Comparison of ENCODE assay signal across 22 cellular contexts in the genomic region with DNA sequence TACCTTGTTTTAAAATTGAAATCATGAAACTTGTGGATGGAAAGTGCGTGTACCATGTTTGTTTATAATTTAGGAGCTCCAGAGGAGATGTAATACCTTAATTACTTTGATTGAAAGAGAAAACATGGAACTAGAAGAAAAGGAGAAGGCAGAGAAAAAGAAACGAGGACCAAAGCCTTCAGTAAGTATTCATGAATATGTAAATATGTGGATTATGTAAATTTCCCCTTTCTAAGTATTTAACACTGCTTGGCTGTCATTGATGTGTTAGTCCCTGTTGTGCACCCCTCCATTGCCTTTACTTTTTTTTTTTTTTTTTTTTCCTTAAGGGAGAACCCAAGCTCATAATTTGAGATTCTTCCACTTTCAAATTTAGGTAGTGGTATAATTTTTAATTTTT. TPM values are rescaled to one million over a fixed set of nuclear protein-coding genes. Genes with fewer than 3 reads are reported as not detected.
DNase-seq lines count a peak whose midpoint lies in the region; ATAC-seq, FAIRE-seq and TF ChIP-seq lines count a peak whose summit lies in the region.
"Had no signal": no experiment of that assay in that cellular context is flagged by ENCODE, and none has a peak within 500 bp of the region (broad histone marks: within the 10 kb centered on the region; RNA-seq: fewer than 3 reads in every experiment).

No MANE protein-coding gene starts in this region.

- H3K4me3 ChIP-seq in A673 (ENCODE audit: low read depth, low read length, poor library complexity, severe bottlenecking) = no peak overlapping the region
- H3K4me3 ChIP-seq in CD8-positive, alpha-beta memory T cell (ENCODE audit: low read length) = no peak overlapping the region
- H3K4me3 ChIP-seq: BLaER1 treated with 17β-estradiol and CSF1 and Interleukin-3, amounts not matched to agents 10 nM and 100 nM had no signal

- H3K4me1 Mint-ChIP-seq in activated T-cell treated with anti-CD3 and anti-CD28 coated beads, Interleukin-2, amount 50 U/mL, for 72 hours (ENCODE audit: low read depth) = peaks cover 12% of the 10 kb centered on the region
- peaks cover 6% of the 10 kb centered on the region for H3K4me1 Mint-ChIP-seq in T-helper 17 cell
- H3K4me1 Mint-ChIP-seq in CD8-positive, alpha-beta memory T cell = peaks cover 4 to 17% (median 15%) of the 10 kb centered on the region in 3 donors
- H3K4me1 Mint-ChIP-seq: CD14-positive monocyte had no signal

- peaks cover 78% of the 10 kb centered on the region for H3K36me3 ChIP-seq in A673 (ENCODE audit: insufficient read depth, low read length, poor library complexity, severe bottlenecking)
- peaks cover 37% of the 10 kb centered on the region for H3K36me3 ChIP-seq in CD8-positive, alpha-beta memory T cell (ENCODE audit: insufficient read depth, low read length)

- peak overlapping the region; percentile 60 for H3K27ac Mint-ChIP-seq in activated T-cell treated with anti-CD3 and anti-CD28 coated beads, Interleukin-2, amount 50 U/mL, for 72 hours
- peak overlapping the region; percentile 45 for H3K27ac Mint-ChIP-seq in T-helper 17 cell
- peak overlapping the region in 3 of 8 donors; percentile 17 to 54 (median 50) for H3K27ac Mint-ChIP-seq in CD8-positive, alpha-beta memory T cell

- POLR2A ChIA-PET in A673 (lab: Charles Lee; ENCODE audit: low non-redundant PET) = no interaction called here
- POLR2A ChIA-PET in CD8-positive, alpha-beta memory T cell (lab: Charles Lee) = interaction anchor here (0.6 kb wide), 1 partner anchor 1595 kb away, joined by 3 read pairs; no protein-coding TSS in a partner anchor

- H3K27me3 ChIP-seq in A673 (replicated peaks; ENCODE audit: insufficient read depth, low read depth, low read length, poor library complexity) = no peaks in the 10 kb centered on the region
- no peaks in the 10 kb centered on the region for H3K27me3 ChIP-seq in CD8-positive, alpha-beta memory T cell (ENCODE audit: insufficient read depth, low read length, poor library complexity, severe bottlenecking)
- H3K27me3 ChIP-seq: BE2C; BLaER1 treated with 17β-estradiol and CSF1 and Interleukin-3, amounts not matched to agents 10 nM and 100 nM had no signal

- H3K36me3 Mint-ChIP-seq in activated T-cell treated with anti-CD3 and anti-CD28 coated beads, Interleukin-2, amount 50 U/mL, for 72 hours (ENCODE audit: insufficient read depth in 2 of 2) = peaks cover 6 to 35% of the 10 kb centered on the region in 2 donors
- H3K36me3 Mint-ChIP-seq in T-helper 17 cell (ENCODE audit: low read depth) = peaks cover 12% of the 10 kb centered on the region
- H3K36me3 Mint-ChIP-seq in CD8-positive, alpha-beta memory T cell = peaks cover 0 to 84% (median 32%) of the 10 kb centered on the region in 3 donors

- H3K9me3 ChIP-seq in A673 (ENCODE audit: low read depth, low read length, poor library complexity, severe bottlenecking) = no peaks in the 10 kb centered on the region
- no peaks in the 10 kb centered on the region for H3K9me3 ChIP-seq in T-helper 17 cell (ENCODE audit: control insufficient read depth, low read length, poor library complexity, severe bottlenecking)
- H3K9me3 ChIP-seq in CD8-positive, alpha-beta memory T cell (ENCODE audit: low read length) = no peaks in the 10 kb centered on the region
- H3K9me3 ChIP-seq: BE2C; BLaER1 treated with 17β-estradiol and CSF1 and Interleukin-3, amounts not matched to agents 10 nM and 100 nM; Caco-2 had no signal

- BruUV-seq in A673 (replicated peaks; lab: Mats Ljungman, UMichigan) = no TSS peak

- intact Hi-C loops in A673 (cut with micrococcal nuclease; ENCODE audit: unreplicated experiment) = no loop called here

- no peak overlapping the region for H3K27ac ChIP-seq in A673 (ENCODE audit: low read depth, low read length, poor library complexity, severe bottlenecking)
- no peak overlapping the region for H3K27ac ChIP-seq in CD8-positive, alpha-beta memory T cell (ENCODE audit: low read depth, low read length)
- H3K27ac ChIP-seq: BLaER1 treated with 17β-estradiol and CSF1 and Interleukin-3, amounts not matched to agents 10 nM and 100 nM had no signal

- ATAC-seq in activated T-cell treated with anti-CD3 and anti-CD28 coated beads, Interleukin-2, amount 50 U/mL, for 72 hours (replicated peaks in 1 of 2) = no peak
- no peak for ATAC-seq in T-helper 17 cell
- ATAC-seq in HG03521 (IDR thresholded peaks at IDR 0.05; ENCODE audit: unreplicated experiment) = no peak

- H3K4me3 Mint-ChIP-seq in activated T-cell treated with anti-CD3 and anti-CD28 coated beads, Interleukin-2, amount 50 U/mL, for 72 hours = no peak overlapping the region
- no peak overlapping the region for H3K4me3 Mint-ChIP-seq in T-helper 17 cell
- no peak overlapping the region for H3K4me3 Mint-ChIP-seq in CD8-positive, alpha-beta memory T cell
- H3K4me3 Mint-ChIP-seq: CD14-positive monocyte; CD4-positive, alpha-beta memory T cell had no signal

- CTCF ChIA-PET in A673 (lab: Charles Lee) = no interaction called here
- CTCF ChIA-PET in CD8-positive, alpha-beta memory T cell (lab: Charles Lee) = interaction anchor here (0.7 kb wide), 1 partner anchor 9 kb away, joined by 3 read pairs; no protein-coding TSS in a partner anchor

- DNase-seq in activated T-cell treated with anti-CD3 and anti-CD28 coated beads, Interleukin-2, amount 50 U/mL, for 72 hours = no peak
- no peak for DNase-seq in activated T-cell treated with anti-CD3 and anti-CD28 coated beads, Interleukin-2, amount 50 U/mL, for 1 hour
- peak; percentile 19 for DNase-seq in A673 (ENCODE audit: low spot score)
- no peak for DNase-seq in T-helper 17 cell
- DNase-seq in CD8-positive, alpha-beta memory T cell = no peak
- DNase-seq in NCI-H446 (lab: John Stamatoyannopoulos, UW) = no peak
- DNase-seq: ACHN; AML-193; BE2C; Caco-2; CD4-positive, alpha-beta memory T cell; DMS153; DND-41; GOT3; H7; HCEC 1CT had no signal

- TF ChIP-seq CTCF in A673 (conservative IDR thresholded peaks at IDR 0.05; ENCODE audit: low read depth, low read length) = no peak

- H3K27me3 Mint-ChIP-seq in activated T-cell treated with anti-CD3 and anti-CD28 coated beads, Interleukin-2, amount 50 U/mL, for 72 hours (ENCODE audit: low read depth) = no peaks in the 10 kb centered on the region
- no peaks in the 10 kb centered on the region for H3K27me3 Mint-ChIP-seq in T-helper 17 cell
- no peaks in the 10 kb centered on the region for H3K27me3 Mint-ChIP-seq in CD8-positive, alpha-beta memory T cell
- H3K27me3 Mint-ChIP-seq: CD4-positive, alpha-beta memory T cell had no signal

- peaks cover 10% of the 10 kb centered on the region for H3K4me1 ChIP-seq in A673 (ENCODE audit: insufficient read depth, low read length, poor library complexity, severe bottlenecking)
- no peaks in the 10 kb centered on the region for H3K4me1 ChIP-seq in CD8-positive, alpha-beta memory T cell (ENCODE audit: insufficient read depth, low read length)
- H3K4me1 ChIP-seq: BE2C; BLaER1 treated with 17β-estradiol and CSF1 and Interleukin-3, amounts not matched to agents 10 nM and 100 nM; Caco-2 had no signal

- no peaks in the 10 kb centered on the region for H3K9me3 Mint-ChIP-seq in activated T-cell treated with anti-CD3 and anti-CD28 coated beads, Interleukin-2, amount 50 U/mL, for 72 hours
- no peaks in the 10 kb centered on the region for H3K9me3 Mint-ChIP-seq in CD8-positive, alpha-beta memory T cell
- H3K9me3 Mint-ChIP-seq: CD14-positive monocyte; CD4-positive, alpha-beta memory T cell had no signal

- FAIRE-seq in islet of Langerhans (lab: Jason Lieb, UNC) = peak; percentile 86
- FAIRE-seq: A204.1, GM12892 had no signal

RNA-seq across cellular contexts. Expression of a gene that starts 36.4 kb away (rescaled TPM):
- total RNA-seq in activated T-cell treated with anti-CD3 and anti-CD28 coated beads, Interleukin-2, amount 50 U/mL, for 72 hours = 10 to 100 TPM; 52.6 to 59.1 TPM
- total RNA-seq in A673 (2021) (77.1 and 77.6 TPM in 2 replicates), T-helper 17 cell (10 to 100 TPM; 64.1 to 66.3 TPM)
- total RNA-seq in CD8-positive, alpha-beta memory T cell = 10 to 100 TPM; 63.4 to 64.5 TPM
- polyA plus RNA-seq in CD8-positive, alpha-beta memory T cell = 36.3 TPM
